29 cellular contexts compared by ENCODE assay signal in the genomic region with DNA sequence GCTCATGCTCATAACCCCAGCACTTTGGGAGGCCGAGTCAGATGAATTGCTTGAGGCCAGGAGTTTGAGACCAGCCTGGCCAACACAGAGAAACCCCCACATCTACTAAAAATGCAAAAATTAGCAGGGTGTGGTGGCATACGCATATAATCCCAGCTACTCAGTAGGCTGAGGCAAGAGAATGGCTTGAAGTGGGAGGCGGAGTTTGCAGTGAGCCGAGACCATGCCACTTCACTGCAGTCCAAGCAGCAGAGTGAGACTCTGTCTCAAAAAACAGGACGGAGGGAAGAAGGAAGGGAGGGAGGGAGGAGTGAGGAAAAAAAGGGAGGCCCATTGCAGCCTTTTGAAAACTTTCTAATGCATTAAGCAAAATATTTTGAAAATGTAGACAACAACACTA. TPM values are rescaled to one million over a fixed set of nuclear protein-coding genes. Genes with fewer than 3 reads are reported as not detected.
"Had no signal": no experiment of that assay in that cellular context is flagged by ENCODE, and none has a peak within 500 bp of the region (broad histone marks: within the 10 kb centered on the region; RNA-seq: fewer than 3 reads in every experiment).

No MANE protein-coding gene starts in this region.

- DNase-seq: hippocampal formation; kidney glomerular epithelial cell; left cardiac atrium; left lung; lower lobe of right lung; mammary epithelial cell; mesenchymal stem cell; naive thymus-derived CD8-positive, alpha-beta T cell; nucleus accumbens; pancreas; posterior cingulate gyrus; retina; right cardiac atrium; sigmoid colon; small intestine; spleen; stimulated activated CD4-positive, alpha-beta T cell treated with anti-CD3 and anti-CD28 coated beads, Interleukin-4, amount 100 ng/mL, for 24 hours; stimulated activated naive CD4-positive, alpha-beta T cell; uterus had no signal

- H3K9me3 ChIP-seq: left lung, lower lobe of right lung, pancreas, prostate gland, sigmoid colon, spleen, suprapubic skin, thoracic aorta, tibial nerve, uterus had no signal

- H3K36me3 ChIP-seq: left lung, lower lobe of right lung, pancreas, prostate gland, sigmoid colon, spleen, suprapubic skin, thoracic aorta, tibial nerve, uterus had no signal

- H3K4me1 ChIP-seq: left lung, lower lobe of right lung, pancreas, prostate gland, sigmoid colon, spleen, suprapubic skin, tibial nerve, uterus had no signal

- H3K27ac ChIP-seq: left lung, lower lobe of right lung, pancreas, prostate gland, sigmoid colon, spleen, suprapubic skin, thoracic aorta, tibial nerve, uterus had no signal

- H3K27me3 ChIP-seq: pancreas, sigmoid colon, tibial nerve, uterus had no signal

- H3K4me3 ChIP-seq: left lung, lower lobe of right lung, pancreas, prostate gland, sigmoid colon, spleen, suprapubic skin, thoracic aorta, tibial nerve, uterus had no signal

RNA-seq across cellular contexts. Expression of gene TMEM114, which starts 59.6 kb away (rescaled TPM):
- total RNA-seq: left cardiac atrium; left lung; liver; lower lobe of right lung; mammary epithelial cell; mucosa of gallbladder; naive thymus-derived CD8-positive, alpha-beta T cell; neural crest cell; osteoblast; pancreas; prostate gland; right cardiac atrium; sigmoid colon; spleen; subcutaneous adipose tissue; suprapubic skin; thoracic aorta; tibial nerve; ureter; uterus had no signal
